18 cellular contexts compared by ENCODE assay signal in the genomic region with DNA sequence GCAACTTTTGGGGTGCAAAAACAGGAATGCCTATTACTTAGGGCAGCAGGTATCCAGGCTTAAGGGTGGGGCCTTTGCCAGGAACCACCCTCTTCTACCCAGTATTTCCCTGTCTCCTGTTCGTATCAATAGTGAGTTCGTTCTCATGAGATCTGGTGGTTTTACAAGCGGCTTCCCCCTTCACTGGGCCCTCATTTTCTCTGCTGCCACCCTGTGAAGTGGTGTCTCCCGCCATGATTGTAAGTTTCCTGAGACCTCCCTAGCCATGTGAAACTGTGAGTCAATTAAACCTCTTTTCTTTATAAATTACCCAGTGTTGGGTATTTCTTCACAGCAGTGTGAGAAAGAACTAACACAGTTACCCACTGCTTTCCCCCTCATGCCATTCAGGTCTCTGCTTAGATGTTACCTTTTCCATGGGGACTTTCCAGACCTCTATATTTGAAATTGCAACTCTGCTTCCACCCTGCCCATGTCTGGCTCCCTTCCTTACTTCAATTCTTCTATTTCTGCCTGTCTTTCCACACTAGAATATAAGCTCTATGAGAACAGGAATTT. TPM values are rescaled to one million over a fixed set of nuclear protein-coding genes. Genes with fewer than 3 reads are reported as not detected.
DNase-seq lines count a peak whose midpoint lies in the region; ATAC-seq, FAIRE-seq and TF ChIP-seq lines count a peak whose summit lies in the region.
"Had no signal": no experiment of that assay in that cellular context is flagged by ENCODE, and none has a peak within 500 bp of the region (broad histone marks: within the 10 kb centered on the region; RNA-seq: fewer than 3 reads in every experiment).

No MANE protein-coding gene starts in this region.

- intact Hi-C loops in PC-9 (cut with micrococcal nuclease; ENCODE audit: unreplicated experiment) (loop anchor here (5.0 kb wide), 1 partner anchor 229 kb away; no protein-coding TSS in a partner anchor), A673 (cut with micrococcal nuclease; ENCODE audit: unreplicated experiment) (no loop called here)

- H3K36me3 ChIP-seq in PC-9 (ENCODE audit: low read depth) (peaks cover 58% of the 10 kb centered on the region), A673 (ENCODE audit: insufficient read depth, low read length, poor library complexity, severe bottlenecking) (no peaks in the 10 kb centered on the region)

- H3K4me2 ChIP-seq in A549 = peak overlapping the region; percentile 89
- H3K4me2 ChIP-seq in PC-9 = peak overlapping the region; percentile 84
- H3K4me2 ChIP-seq: KMS-11 had no signal

- POLR2A ChIA-PET in A549 (lab: Yijun Ruan, JAX) (interaction anchor here (1.5 kb wide), 1 partner anchor 18 kb away, joined by 7 read pairs; no protein-coding TSS in a partner anchor), PC-9 (lab: Charles Lee; ENCODE audit: unreplicated experiment) (interaction anchor here (0.5 to 1.5 kb wide), 4 partner anchors 18 to 828 kb away, joined by 3 to 10 read pairs (median 8); no protein-coding TSS in a partner anchor), A673 (lab: Charles Lee; ENCODE audit: low non-redundant PET) (no interaction called here)

- no TSS peak for BruUV-seq in PC-9 (replicated peaks; lab: Mats Ljungman, UMichigan)
- BruUV-seq in A673 (replicated peaks; lab: Mats Ljungman, UMichigan) = no TSS peak

- WGBS in A549 (ENCODE audit: missing lambda C conversion rate) = 4% methylated on average over 4 of the region's 4 CpGs

- no peaks in the 10 kb centered on the region for H3K9me2 ChIP-seq in PC-9 (ENCODE audit: insufficient read depth)

- H3K79me2 ChIP-seq in PC-9 (ENCODE audit: low read depth) = peaks cover 80% of the 10 kb centered on the region

- peaks cover 43% of the 10 kb centered on the region for H3F3A ChIP-seq in PC-9 (ENCODE audit: insufficient read depth, low read depth)

- TF ChIP-seq CTCF in A549 (IDR thresholded peaks at IDR 0.05) (no peak), PC-9 (conservative IDR thresholded peaks at IDR 0.05) (no peak), fibroblast of the aortic adventitia (IDR thresholded peaks at IDR 0.05; ENCODE audit: insufficient read depth, low read length) (no peak), A673 (conservative IDR thresholded peaks at IDR 0.05; ENCODE audit: low read depth, low read length) (no peak)

- H3K4me3 ChIP-seq in A549 (peak overlapping the region; percentile 58), PC-9 (peak overlapping the region; percentile 77), fibroblast of the aortic adventitia (ENCODE audit: low read depth, low read length) (peak overlapping the region; percentile 59), A673 (ENCODE audit: low read depth, low read length, poor library complexity, severe bottlenecking) (no peak overlapping the region)

- H3K27me3 ChIP-seq in PC-9 (ENCODE audit: insufficient read depth, low read depth) (no peaks in the 10 kb centered on the region), A673 (replicated peaks; ENCODE audit: insufficient read depth, low read depth, low read length, poor library complexity) (no peaks in the 10 kb centered on the region)

- TF ChIP-seq POLR2A in A549 (IDR thresholded peaks at IDR 0.05; ENCODE audit: low read length) = no peak

- no peaks in the 10 kb centered on the region for H3K27me3 Mint-ChIP-seq in activated T-cell treated with anti-CD3 and anti-CD28 coated beads, Interleukin-2, amount 50 U/mL, for 72 hours (ENCODE audit: low read depth)

- peak in 1 of 2 donors; percentile 37 for DNase-seq in activated T-cell treated with anti-CD3 and anti-CD28 coated beads, Interleukin-2, amount 50 U/mL, for 72 hours
- DNase-seq in activated T-cell treated with anti-CD3 and anti-CD28 coated beads for 4 hours (no peak), A549 (ENCODE audit: low read depth in 1 of 2, low spot score in 1 of 2) (no peak), PC-9 (no peak), fibroblast of the aortic adventitia (ENCODE audit: low read depth) (no peak), NOMO-1 treated with dmso at 0.1 percent for 144 hours (lab: John Stamatoyannopoulos, UW; ENCODE audit: unreplicated experiment) (no peak), A673 (ENCODE audit: low spot score) (no peak)
- DNase-seq: EL, H9, NCI-H1436, NCI-H2029, NCI-H2171 treated with DMSO at 0.1 percent for 48 hours, NCI-H510A, NCI-H774 had no signal

- peak overlapping the region; percentile 81 to 88 for H3K27ac ChIP-seq in A549
- peak overlapping the region; percentile 96 for H3K27ac ChIP-seq in PC-9
- no peak overlapping the region for H3K27ac ChIP-seq in A673 (ENCODE audit: low read depth, low read length, poor library complexity, severe bottlenecking)
- H3K27ac ChIP-seq: KMS-11 had no signal

- peaks cover 0 to 4% of the 10 kb centered on the region in 2 donors for H3K36me3 Mint-ChIP-seq in activated T-cell treated with anti-CD3 and anti-CD28 coated beads, Interleukin-2, amount 50 U/mL, for 72 hours (ENCODE audit: insufficient read depth in 2 of 2)

- H3K4me1 Mint-ChIP-seq in activated T-cell treated with anti-CD3 and anti-CD28 coated beads, Interleukin-2, amount 50 U/mL, for 72 hours (ENCODE audit: low read depth) = peaks cover 5% of the 10 kb centered on the region
- H3K4me1 Mint-ChIP-seq: B cell, H9 had no signal

- peaks cover 59% of the 10 kb centered on the region for H4K20me1 ChIP-seq in PC-9 (ENCODE audit: insufficient read depth)

- ATAC-seq in activated T-cell treated with anti-CD3 and anti-CD28 coated beads, Interleukin-2, amount 50 U/mL, for 72 hours (replicated peaks in 1 of 2) = peak; percentile 53 to 72
- ATAC-seq in A549 = peak in 1 of 2 experiments; percentile 14; a peak in 3 of 6 replicates
- no peak for ATAC-seq in GM18909 (IDR thresholded peaks at IDR 0.05; ENCODE audit: poor library complexity, unreplicated experiment)

- no peak overlapping the region for H2AFZ ChIP-seq in PC-9

- no peaks in the 10 kb centered on the region for H3K9me3 ChIP-seq in A549
- no peaks in the 10 kb centered on the region; the same call in 1 of the 2 replicates for H3K9me3 ChIP-seq in PC-9 (ENCODE audit: insufficient read depth, low read depth)
- no peaks in the 10 kb centered on the region for H3K9me3 ChIP-seq in A673 (ENCODE audit: low read depth, low read length, poor library complexity, severe bottlenecking)

- H3K4me3 Mint-ChIP-seq in activated T-cell treated with anti-CD3 and anti-CD28 coated beads, Interleukin-2, amount 50 U/mL, for 72 hours = no peak overlapping the region
- H3K4me3 Mint-ChIP-seq: B cell; CD4-positive, CD25-positive, alpha-beta regulatory T cell; H9 had no signal

- TF ChIP-seq RAD21 in A549 (conservative IDR thresholded peaks at IDR 0.05 in 1 of 2, IDR thresholded peaks at IDR 0.05 in 1 of 2) = no peak

- H3K4me1 ChIP-seq in A549 (peaks cover 30% of the 10 kb centered on the region), PC-9 (replicated peaks; ENCODE audit: insufficient read depth) (peaks cover 61% of the 10 kb centered on the region), A673 (ENCODE audit: insufficient read depth, low read length, poor library complexity, severe bottlenecking) (peaks cover 18% of the 10 kb centered on the region)

- FAIRE-seq in A549 (lab: Jason Lieb, UNC) = no peak

- peaks cover 1 to 3% of the 10 kb centered on the region in 2 donors for H3K9me3 Mint-ChIP-seq in activated T-cell treated with anti-CD3 and anti-CD28 coated beads, Interleukin-2, amount 50 U/mL, for 72 hours

- no peak overlapping the region for H3K27ac Mint-ChIP-seq in activated T-cell treated with anti-CD3 and anti-CD28 coated beads, Interleukin-2, amount 50 U/mL, for 72 hours
- H3K27ac Mint-ChIP-seq: B cell; CD4-positive, CD25-positive, alpha-beta regulatory T cell; H9 had no signal

- TF ChIP-seq EP300 in A549 (IDR thresholded peaks at IDR 0.05) = no peak

- CTCF ChIA-PET in A549 (lab: Yijun Ruan, JAX) (interaction anchor here (0.9 to 12.2 kb wide), 4 partner anchors 16 to 301 kb away, joined by 3 to 158 read pairs (median 8); partner anchors contain the start of gene TRA2B), PC-9 (lab: Charles Lee) (interaction anchor here (2.2 kb wide), 1 partner anchor 18 kb away, joined by 20 read pairs; no protein-coding TSS in a partner anchor), A673 (lab: Charles Lee) (interaction anchor here (5.1 kb wide), 1 partner anchor 18 kb away, joined by 30 read pairs; no protein-coding TSS in a partner anchor)

TF ChIP-seq in A549, 52 proteins besides CTCF, POLR2A, EP300 and RAD21 (continues in another document):
- TF ChIP-seq ELK1 (IDR thresholded peaks at IDR 0.05; ENCODE audit: low read depth, low read length) = no peak
- TF ChIP-seq HMGXB4 (CRISPR knock-in tag; IDR thresholded peaks at IDR 0.05; ENCODE audit: borderline replicate concordance) = no peak

RNA-seq across cellular contexts. Expression of gene TRA2B, which starts 23.9 kb away (rescaled TPM):
- 100 to 1,000 TPM; 215 to 233 TPM for total RNA-seq in activated T-cell treated with anti-CD3 and anti-CD28 coated beads, Interleukin-2, amount 50 U/mL, for 72 hours
- polyA plus RNA-seq in A549 (2011; rRNA removed) (186 and 273 TPM in 2 replicates), A549 (2017; fragmentation: RNase III; extraction: RNeasy Plus Mini Kit Qiagen cat#74134 plus additional on column Dnase treatment) (180 to 204 TPM (median 193 TPM) in 3 replicates)
- polyA plus RNA-seq in A549 (2012; cell fraction: cytosol; rRNA removed) = 125 and 182 TPM in 2 replicates
- polyA plus RNA-seq in A549 (2012; cell fraction: nucleus; rRNA removed) = 115 and 156 TPM in 2 replicates
- polyA minus RNA-seq in A549 (2011; rRNA and poly(A)+ RNA removed) = 238 and 248 TPM in 2 replicates
- total RNA-seq in PC-9 (2021) (117 and 158 TPM in 2 replicates), fibroblast of the aortic adventitia (ENCODE audit: low replicate concordance) (96.7 and 157 TPM in 2 replicates), A673 (2021) (328 and 339 TPM in 2 replicates)
